24 cellular contexts compared by ENCODE assay signal in the genomic region with DNA sequence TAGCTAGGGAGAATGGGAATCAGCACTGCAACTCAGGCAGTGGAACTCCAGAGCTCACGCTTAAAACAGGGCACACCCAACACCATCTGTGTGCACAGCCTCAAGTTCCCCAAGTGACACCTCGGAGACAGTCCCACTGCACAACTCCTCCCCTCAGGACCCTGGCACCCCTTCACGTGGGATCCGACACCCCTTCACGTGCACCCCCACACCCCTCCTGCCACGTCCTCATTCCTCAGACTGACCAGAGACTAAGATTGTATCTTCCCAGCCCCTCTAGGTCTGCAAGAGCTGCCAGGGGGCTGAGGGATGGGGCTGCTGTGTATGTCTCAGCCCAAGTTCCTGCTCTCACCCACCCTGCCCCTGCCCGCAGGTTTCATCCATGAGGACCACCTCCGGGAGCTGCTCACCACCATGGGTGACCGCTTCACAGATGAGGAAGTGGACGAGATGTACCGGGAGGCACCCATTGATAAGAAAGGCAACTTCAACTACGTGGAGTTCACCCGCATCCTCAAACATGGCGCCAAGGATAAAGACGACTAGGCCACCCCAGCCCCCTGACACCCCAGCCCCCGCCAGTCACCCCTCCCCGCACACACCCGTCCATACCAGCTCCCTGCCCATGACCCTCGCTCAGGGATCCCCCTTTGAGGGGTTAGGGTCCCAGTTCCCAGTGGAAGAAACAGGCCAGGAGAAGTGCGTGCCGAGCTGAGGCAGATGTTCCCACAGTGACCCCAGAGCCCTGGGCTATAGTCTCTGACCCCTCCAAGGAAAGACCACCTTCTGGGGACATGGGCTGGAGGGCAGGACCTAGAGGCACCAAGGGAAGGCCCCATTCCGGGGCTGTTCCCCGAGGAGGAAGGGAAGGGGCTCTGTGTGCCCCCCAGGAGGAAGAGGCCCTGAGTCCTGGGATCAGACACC. TPM values are rescaled to one million over a fixed set of nuclear protein-coding genes. Genes with fewer than 3 reads are reported as not detected.
DNase-seq lines count a peak whose midpoint lies in the region; ATAC-seq, FAIRE-seq and TF ChIP-seq lines count a peak whose summit lies in the region.
"Had no signal": no experiment of that assay in that cellular context is flagged by ENCODE, and none has a peak within 500 bp of the region (broad histone marks: within the 10 kb centered on the region; RNA-seq: fewer than 3 reads in every experiment).

No MANE protein-coding gene starts in this region.

- H3K4me3 Mint-ChIP-seq in astrocyte (ENCODE audit: unreplicated experiment) (no peak overlapping the region), neural crest cell (no peak overlapping the region)

- H3K9me3 Mint-ChIP-seq in astrocyte (ENCODE audit: unreplicated experiment) (no peaks in the 10 kb centered on the region), neural crest cell (no peaks in the 10 kb centered on the region)

- no peak overlapping the region for H3K9ac ChIP-seq in astrocyte (ENCODE audit: low read length)
- H3K9ac ChIP-seq: BLaER1 had no signal

- no peak overlapping the region for H3K4me2 ChIP-seq in astrocyte (ENCODE audit: low read length)
- H3K4me2 ChIP-seq: BLaER1 had no signal

- H3K4me3 ChIP-seq in cardiac muscle cell (no peak overlapping the region), astrocyte (ENCODE audit: insufficient read depth, low read depth, low read length) (no peak overlapping the region), aorta (ENCODE audit: low read length in 2 of 2) (no peak overlapping the region)
- H3K4me3 ChIP-seq: BLaER1, colonic mucosa, pancreas, SK-N-MC, skin epidermis, testis had no signal

- peaks cover 29% of the 10 kb centered on the region for H3K4me1 Mint-ChIP-seq in astrocyte (ENCODE audit: low read depth, unreplicated experiment)
- peaks cover 5% of the 10 kb centered on the region for H3K4me1 Mint-ChIP-seq in neural crest cell

- H3K36me3 Mint-ChIP-seq in astrocyte (ENCODE audit: low read depth, unreplicated experiment) (peaks cover 22% of the 10 kb centered on the region), neural crest cell (ENCODE audit: low read depth) (no peaks in the 10 kb centered on the region)

- intact Hi-C loops in Right ventricle myocardium superior (cut with DNase I) (no loop called here), aorta (cut with DNase I) (no loop called here)

- H2AFZ ChIP-seq in astrocyte (ENCODE audit: low read depth, low read length), result no peak overlapping the region

- peaks cover 74% of the 10 kb centered on the region for H4K20me1 ChIP-seq in astrocyte (ENCODE audit: insufficient read depth, low read length)
- H4K20me1 ChIP-seq: BLaER1 had no signal

- DNase-seq in cardiac muscle cell (ENCODE audit: low read depth in 1 of 2, low spot score in 1 of 2) (no peak), Right ventricle myocardium superior (no peak), astrocyte (ENCODE audit: low read depth) (no peak), neural crest cell (ENCODE audit: low read depth, low spot score) (no peak), aorta (peak in 1 of 2 donors; percentile 48), NOMO-1 (lab: John Stamatoyannopoulos, UW; ENCODE audit: unreplicated experiment in 2 of 2) (no peak), activated T-cell treated with anti-CD3 and anti-CD28 coated beads for 4 hours (no peak)
- no peak for DNase-seq in stimulated activated CD4-positive, alpha-beta T cell treated with anti-CD3 and anti-CD28 coated beads, Interleukin-4, amount 100 ng/mL, for 4 hours
- DNase-seq: activated CD8-positive, alpha-beta memory T cell treated with anti-CD3 and anti-CD28 coated beads, Interleukin-2, amount 50 U/mL, for 48 hours; activated gamma-delta T cell; colonic mucosa; DMS 273 treated with DMSO at 0.1 percent for 48 hours; foreskin fibroblast; GDM1; NCI-H1417; NCI-H774; T1000; testis had no signal

- peaks cover 36% of the 10 kb centered on the region for H3K36me3 ChIP-seq in cardiac muscle cell
- H3K36me3 ChIP-seq in astrocyte (ENCODE audit: insufficient read depth, low read length), result peaks cover 30% of the 10 kb centered on the region
- H3K36me3 ChIP-seq in aorta (ENCODE audit: control insufficient read depth in 1 of 2, insufficient read depth in 2 of 2, low read length in 1 of 2), result peaks cover 0 to 12% of the 10 kb centered on the region in 2 donors
- H3K36me3 ChIP-seq: BLaER1, colonic mucosa, pancreas had no signal

- TF ChIP-seq CTCF in cardiac muscle cell (IDR thresholded peaks at IDR 0.05; ENCODE audit: low read depth, low read length) (no peak), astrocyte (IDR thresholded peaks at IDR 0.05; ENCODE audit: insufficient read depth, low read depth, low read length) (no peak), neural crest cell (conservative IDR thresholded peaks at IDR 0.05) (no peak)

- peaks cover 33% of the 10 kb centered on the region for H3K79me2 ChIP-seq in astrocyte (ENCODE audit: insufficient read depth, low read length)

- peaks cover 4% of the 10 kb centered on the region for H3K4me1 ChIP-seq in cardiac muscle cell (ENCODE audit: low read depth)
- H3K4me1 ChIP-seq in astrocyte (ENCODE audit: insufficient read depth, low read length), result peaks cover 12% of the 10 kb centered on the region
- H3K4me1 ChIP-seq in aorta (ENCODE audit: control insufficient read depth in 1 of 2, insufficient read depth in 2 of 2, low read length in 2 of 2), result peaks cover 0 to 4% of the 10 kb centered on the region in 2 donors
- H3K4me1 ChIP-seq: colonic mucosa, pancreas had no signal

- WGBS in aorta, 2 donors, result 48 to 53% methylated on average over 21 to 23 of the region's 23 CpGs

- H3K27me3 ChIP-seq in cardiac muscle cell (no peaks in the 10 kb centered on the region), astrocyte (ENCODE audit: insufficient read depth, low read length) (no peaks in the 10 kb centered on the region), aorta (ENCODE audit: control insufficient read depth in 1 of 2, insufficient read depth in 2 of 2, low read length in 1 of 2) (no peaks in the 10 kb centered on the region)
- H3K27me3 ChIP-seq: BLaER1, colonic mucosa, pancreas, testis had no signal

- ATAC-seq in Right ventricle myocardium superior (ENCODE audit: poor library complexity) (no peak), aorta (ENCODE audit: low FRiP score) (peak; percentile 6)

- peak overlapping the region; percentile 72 for H3K27ac Mint-ChIP-seq in astrocyte (ENCODE audit: unreplicated experiment)
- peak overlapping the region; percentile 44 for H3K27ac Mint-ChIP-seq in neural crest cell (ENCODE audit: unreplicated experiment)

- no peak for FAIRE-seq in astrocyte (lab: Jason Lieb, UNC)
- FAIRE-seq: A204.1, GM12891, pancreas had no signal

- peak overlapping the region; percentile 86 for H3K27ac ChIP-seq in cardiac muscle cell
- no peak overlapping the region for H3K27ac ChIP-seq in astrocyte (ENCODE audit: low read depth, low read length)
- no peak overlapping the region for H3K27ac ChIP-seq in aorta (ENCODE audit: low read depth in 1 of 2, low read length in 2 of 2)
- H3K27ac ChIP-seq: colonic mucosa, pancreas, SK-N-MC had no signal

- H3K27me3 Mint-ChIP-seq in astrocyte (ENCODE audit: low read depth, unreplicated experiment) (no peaks in the 10 kb centered on the region), neural crest cell (ENCODE audit: low read depth) (no peaks in the 10 kb centered on the region)

- H3K9me3 ChIP-seq in cardiac muscle cell (ENCODE audit: low read depth) (no peaks in the 10 kb centered on the region), astrocyte (ENCODE audit: insufficient read depth, low read depth, low read length) (no peaks in the 10 kb centered on the region), aorta (ENCODE audit: control insufficient read depth, low read length) (no peaks in the 10 kb centered on the region)
- H3K9me3 ChIP-seq: BLaER1, colonic mucosa, pancreas, testis had no signal

RNA-seq across cellular contexts. Expression of a gene that starts 7.6 kb away (rescaled TPM):
- 579 and 882 TPM in 2 replicates for total RNA-seq in cardiac muscle cell
- polyA plus RNA-seq in cardiac muscle cell, result 1,085 and 1,624 TPM in 2 replicates
- total RNA-seq in Right ventricle myocardium superior, result 1,602 TPM
- 1,166 and 1,247 TPM in 2 replicates for total RNA-seq in astrocyte
- total RNA-seq in neural crest cell, result 19.7 and 19.8 TPM in 2 replicates
- total RNA-seq in aorta, result 1,000 to 10,000 TPM; 2,086 to 3,222 TPM
- polyA plus RNA-seq in aorta, result 1,000 to 10,000 TPM; 1,693 to 2,621 TPM

RNA-seq across cellular contexts. Expression of a gene that starts 24.4 kb away (rescaled TPM):
- 52.8 and 59.4 TPM in 2 replicates for total RNA-seq in cardiac muscle cell
- polyA plus RNA-seq in cardiac muscle cell, result 69.5 and 90.6 TPM in 2 replicates
- 4.7 TPM for total RNA-seq in Right ventricle myocardium superior
- 24.4 and 27.8 TPM in 2 replicates for total RNA-seq in astrocyte
- 73.8 and 76.4 TPM in 2 replicates for total RNA-seq in neural crest cell
- 10 to 100 TPM; 11.8 to 12.8 TPM for total RNA-seq in aorta
- 1 to 10 TPM; 3.6 to 5.3 TPM for polyA plus RNA-seq in aorta

RNA-seq across cellular contexts. Expression of a gene that starts 56.6 kb away (rescaled TPM):
- total RNA-seq in cardiac muscle cell (88.0 and 123 TPM in 2 replicates), Right ventricle myocardium superior (55.9 TPM), astrocyte (105 and 117 TPM in 2 replicates), neural crest cell (76.2 and 78.1 TPM in 2 replicates), aorta (10 to 100 TPM; 39.8 to 48.1 TPM)
- polyA plus RNA-seq in cardiac muscle cell (114 and 162 TPM in 2 replicates), aorta (10 to 100 TPM; 52.1 to 71.0 TPM)

Comparison
In these comparisons a context has a peak if more than half of its experiments do, and no peak if none do; other contexts are left out.
1. RNA of a gene that starts 7.6 kb away (total RNA-seq): 2,086 to 3,222 TPM in aorta, 1,602 TPM in Right ventricle myocardium superior (single experiment), 1,166 to 1,247 TPM in astrocyte and 579 to 882 TPM in cardiac muscle cell; 19.7 to 19.8 TPM in neural crest cell; every median in the first group is over 10 times any median in the second.